ENCODE assay signal across 23 cellular contexts in genomic region chr6:836276-836853, GRCh38.
DNase-seq lines count a peak whose midpoint lies in the region; ATAC-seq and TF ChIP-seq lines count a peak whose summit lies in the region.
"Had no signal": no experiment of that assay in that cellular context is flagged by ENCODE, and none has a peak within 500 bp of the region (broad histone marks: within the 10 kb centered on the region; RNA-seq: fewer than 3 reads in every experiment).

No MANE protein-coding gene starts in this region.

- no peak for DNase-seq in Right ventricle myocardium inferior (ENCODE audit: missing footprints)
- DNase-seq in right atrium auricular region (ENCODE audit: low spot score), result no peak
- peak; percentile 67 for DNase-seq in mammary epithelial cell
- DNase-seq in kidney glomerular epithelial cell (lab: John Stamatoyannopoulos, UW), result peak; percentile 49
- no peak for DNase-seq in stimulated activated CD4-positive, alpha-beta T cell treated with anti-CD3 and anti-CD28 coated beads, Interleukin-2, amount 100 ng/mL, for 48 hours
- DNase-seq in NCI-H1417 treated with DMSO at 0.1 percent for 48 hours (lab: John Stamatoyannopoulos, UW), result no peak
- DNase-seq in SIG-M5 (lab: John Stamatoyannopoulos, UW), result no peak
- no peak for DNase-seq in GM13976 (ENCODE audit: low spot score)
- DNase-seq: activated CD4-positive, CD25-positive, alpha-beta regulatory T cell treated with anti-CD3 and anti-CD28 coated beads, Interleukin-2, amount 50 U/mL, for 72 hours; activated CD8-positive, alpha-beta memory T cell treated with anti-CD3 and anti-CD28 coated beads for 24 hours; brain microvascular endothelial cell; erythroblast; GF-D8; GM23248; MV-4-11; naive B cell; NCI-H1930; NCI-H510A; pancreas; spleen; T1000 had no signal

- H3K9ac ChIP-seq in mammary epithelial cell (ENCODE audit: insufficient read depth, low read length), result no peak overlapping the region
- H3K9ac ChIP-seq: GM23248 had no signal

- no peaks in the 10 kb centered on the region for H3K36me3 ChIP-seq in right atrium auricular region
- H3K36me3 ChIP-seq in mammary epithelial cell (ENCODE audit: insufficient read depth, low read length), result no peaks in the 10 kb centered on the region
- H3K36me3 ChIP-seq: brain microvascular endothelial cell, pancreas, spleen, thoracic aorta had no signal

- H3K79me2 ChIP-seq in mammary epithelial cell (ENCODE audit: insufficient read depth, low read length), result no peaks in the 10 kb centered on the region

- no peaks in the 10 kb centered on the region for H3K4me1 ChIP-seq in right atrium auricular region
- H3K4me1 ChIP-seq in mammary epithelial cell (ENCODE audit: insufficient read depth, low read length), result peaks cover 22% of the 10 kb centered on the region
- H3K4me1 ChIP-seq: pancreas, spleen had no signal

- in situ Hi-C loops in mammary epithelial cell (cut with MboI; ENCODE audit: low sequenced_read_pairs in 2 of 2), result no loop called here
- in situ Hi-C loops in GM13976 (cut with MboI; ENCODE audit: low sequenced_read_pairs, unreplicated experiment), result no loop called here

- peaks cover 0 to 7% of the 10 kb centered on the region in 2 donors for H3K9me3 ChIP-seq in right atrium auricular region
- H3K9me3 ChIP-seq in mammary epithelial cell (replicated peaks; ENCODE audit: insufficient read depth, low read length), result no peaks in the 10 kb centered on the region
- H3K9me3 ChIP-seq: pancreas, thoracic aorta had no signal

- dilution Hi-C loops in mammary epithelial cell (cut with HindIII; ENCODE audit: low sequenced_read_pairs), result no loop called here

- no peak overlapping the region for H3K4me3 ChIP-seq in right atrium auricular region
- no peak overlapping the region for H3K4me3 ChIP-seq in mammary epithelial cell (replicated peaks in 1 of 3; ENCODE audit: insufficient read depth in 1 of 3, low read depth in 2 of 3, low read length in 3 of 3)
- H3K4me3 ChIP-seq: GM23248, lung, pancreas, spleen, thoracic aorta had no signal

- intact Hi-C loops in Right ventricle myocardium inferior (cut with DNase I), result no loop called here
- intact Hi-C loops in mammary epithelial cell (cut with micrococcal nuclease), result no loop called here

- H3K27me3 ChIP-seq in right atrium auricular region (no peaks in the 10 kb centered on the region), mammary epithelial cell (ENCODE audit: insufficient read depth, low read length) (no peaks in the 10 kb centered on the region)
- H3K27me3 ChIP-seq: brain microvascular endothelial cell, pancreas had no signal

- no TSS peak for BruUV-seq in mammary epithelial cell (replicated peaks; lab: Mats Ljungman, UMichigan)

- TF ChIP-seq CTCF in right atrium auricular region (IDR thresholded peaks at IDR 0.05) (no peak), mammary epithelial cell (conservative IDR thresholded peaks at IDR 0.05 in 1 of 2, IDR thresholded peaks at IDR 0.05 in 1 of 2; ENCODE audit: extremely low read depth in 1 of 2, insufficient read depth in 1 of 2, low read depth in 1 of 2, low read length in 2 of 2) (no peak), GM13976 (IDR thresholded peaks at IDR 0.05; ENCODE audit: borderline replicate concordance, control extremely low read depth, extremely low read depth, insufficient read depth, missing control alignments) (no peak)

- no peaks in the 10 kb centered on the region for H4K20me1 ChIP-seq in mammary epithelial cell (ENCODE audit: insufficient read depth, low read length)

- peak overlapping the region; percentile 54 for H3K4me2 ChIP-seq in mammary epithelial cell (ENCODE audit: insufficient read depth, low read depth, low read length)

- CTCF ChIA-PET in mammary epithelial cell (lab: Charles Lee; ENCODE audit: low non-redundant PET), result no interaction called here

- peak overlapping the region; percentile 6 for H2AFZ ChIP-seq in mammary epithelial cell (ENCODE audit: low read depth, low read length)
- H2AFZ ChIP-seq: GM23248 had no signal

- H3K27ac ChIP-seq in right atrium auricular region, result peak overlapping the region in 1 of 2 donors; percentile 64
- H3K27ac ChIP-seq in mammary epithelial cell (ENCODE audit: insufficient read depth, low read depth, low read length), result peak overlapping the region; percentile 51
- H3K27ac ChIP-seq: brain microvascular endothelial cell, GM23248, pancreas, spleen, thoracic aorta had no signal

- WGBS in mammary epithelial cell (ENCODE audit: low coverage, missing lambda C conversion rate), result 89% methylated on average over 2 of the region's 2 CpGs

- ATAC-seq in Right ventricle myocardium inferior, result peak; percentile 39

Comparison
In these comparisons a context has a peak if more than half of its experiments do, and no peak if none do; other contexts are left out.
1. DNase-seq: peak in mammary epithelial cell (single experiment) and kidney glomerular epithelial cell (single experiment); none in Right ventricle myocardium inferior (single experiment), right atrium auricular region (single experiment), stimulated activated CD4-positive, alpha-beta T cell treated with anti-CD3 and anti-CD28 coated beads, Interleukin-2, amount 100 ng/mL, for 48 hours (0 of 2), NCI-H1417 treated with DMSO at 0.1 percent for 48 hours (single experiment), SIG-M5 (single experiment) and GM13976 (single experiment).